1 cellular context compared by ENCODE assay signal in the genomic region with DNA sequence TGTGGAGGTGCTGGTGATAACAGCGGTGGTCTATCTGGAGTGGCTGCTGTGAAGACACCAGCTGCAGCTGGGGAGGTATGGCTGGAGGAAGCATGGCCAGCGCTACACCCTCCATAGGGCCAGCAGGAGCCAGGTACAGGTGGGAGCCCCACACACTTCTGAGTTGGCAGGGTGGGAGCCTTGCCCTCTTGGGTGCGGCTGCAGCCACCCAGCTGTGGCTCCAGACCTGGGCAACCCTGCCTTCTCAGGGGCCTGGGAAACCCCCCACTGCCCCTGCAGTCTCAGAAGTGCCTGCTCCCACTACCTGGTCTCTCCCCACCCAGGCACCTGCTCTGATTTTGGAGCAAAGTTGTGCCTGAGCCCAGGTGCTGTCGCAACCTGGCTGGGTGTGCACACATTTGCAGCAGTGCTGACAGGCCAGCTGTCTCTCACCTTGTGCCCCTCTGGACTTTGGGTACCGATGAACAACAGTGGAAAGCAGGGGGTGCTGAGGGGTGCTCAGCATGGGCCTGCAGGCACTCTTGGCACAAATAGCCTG.
TF ChIP-seq lines count a peak whose summit lies in the region.

No MANE protein-coding gene starts in this region.

TF ChIP-seq in H1, 55 proteins besides CTCF, POLR2A, EP300 and RAD21 (continued from another document):
- TF ChIP-seq, protein P1, sequence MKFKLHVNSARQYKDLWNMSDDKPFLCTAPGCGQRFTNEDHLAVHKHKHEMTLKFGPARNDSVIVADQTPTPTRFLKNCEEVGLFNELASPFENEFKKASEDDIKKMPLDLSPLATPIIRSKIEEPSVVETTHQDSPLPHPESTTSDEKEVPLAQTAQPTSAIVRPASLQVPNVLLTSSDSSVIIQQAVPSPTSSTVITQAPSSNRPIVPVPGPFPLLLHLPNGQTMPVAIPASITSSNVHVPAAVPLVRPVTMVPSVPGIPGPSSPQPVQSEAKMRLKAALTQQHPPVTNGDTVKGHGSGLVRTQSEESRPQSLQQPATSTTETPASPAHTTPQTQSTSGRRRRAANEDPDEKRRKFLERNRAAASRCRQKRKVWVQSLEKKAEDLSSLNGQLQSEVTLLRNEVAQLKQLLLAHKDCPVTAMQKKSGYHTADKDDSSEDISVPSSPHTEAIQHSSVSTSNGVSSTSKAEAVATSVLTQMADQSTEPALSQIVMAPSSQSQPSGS (IDR thresholded peaks at IDR 0.05; ENCODE audit: low read length), result no peak
- TF ChIP-seq SUZ12 (IDR thresholded peaks at IDR 0.05; ENCODE audit: low read length) (no peak), BACH1 (IDR thresholded peaks at IDR 0.05; ENCODE audit: low read length) (no peak), NANOG (IDR thresholded peaks at IDR 0.05; ENCODE audit: insufficient read depth, low read depth, low read length, poor library complexity, severe bottlenecking) (no peak), TBP (IDR thresholded peaks at IDR 0.05; ENCODE audit: low read depth, low read length) (no peak), BRCA1 (IDR thresholded peaks at IDR 0.05; ENCODE audit: low read depth, low read length) (no peak), SAP30 (IDR thresholded peaks at IDR 0.05; ENCODE audit: insufficient read depth, insufficient replicate concordance, low read length) (no peak), SP1 (IDR thresholded peaks at IDR 0.05; ENCODE audit: low read depth, low read length) (no peak), CEBPB (IDR thresholded peaks at IDR 0.05; ENCODE audit: low read depth, low read length) (no peak), SIX5 (IDR thresholded peaks at IDR 0.05; ENCODE audit: low read depth, low read length) (no peak), NRF1 (IDR thresholded peaks at IDR 0.05; ENCODE audit: low read depth, low read length) (no peak)
- TF ChIP-seq, protein P2, sequence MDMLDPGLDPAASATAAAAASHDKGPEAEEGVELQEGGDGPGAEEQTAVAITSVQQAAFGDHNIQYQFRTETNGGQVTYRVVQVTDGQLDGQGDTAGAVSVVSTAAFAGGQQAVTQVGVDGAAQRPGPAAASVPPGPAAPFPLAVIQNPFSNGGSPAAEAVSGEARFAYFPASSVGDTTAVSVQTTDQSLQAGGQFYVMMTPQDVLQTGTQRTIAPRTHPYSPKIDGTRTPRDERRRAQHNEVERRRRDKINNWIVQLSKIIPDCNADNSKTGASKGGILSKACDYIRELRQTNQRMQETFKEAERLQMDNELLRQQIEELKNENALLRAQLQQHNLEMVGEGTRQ (IDR thresholded peaks at IDR 0.05; ENCODE audit: low read length), result no peak
